ENCODE assay signal across 8 cellular contexts in the genomic region with DNA sequence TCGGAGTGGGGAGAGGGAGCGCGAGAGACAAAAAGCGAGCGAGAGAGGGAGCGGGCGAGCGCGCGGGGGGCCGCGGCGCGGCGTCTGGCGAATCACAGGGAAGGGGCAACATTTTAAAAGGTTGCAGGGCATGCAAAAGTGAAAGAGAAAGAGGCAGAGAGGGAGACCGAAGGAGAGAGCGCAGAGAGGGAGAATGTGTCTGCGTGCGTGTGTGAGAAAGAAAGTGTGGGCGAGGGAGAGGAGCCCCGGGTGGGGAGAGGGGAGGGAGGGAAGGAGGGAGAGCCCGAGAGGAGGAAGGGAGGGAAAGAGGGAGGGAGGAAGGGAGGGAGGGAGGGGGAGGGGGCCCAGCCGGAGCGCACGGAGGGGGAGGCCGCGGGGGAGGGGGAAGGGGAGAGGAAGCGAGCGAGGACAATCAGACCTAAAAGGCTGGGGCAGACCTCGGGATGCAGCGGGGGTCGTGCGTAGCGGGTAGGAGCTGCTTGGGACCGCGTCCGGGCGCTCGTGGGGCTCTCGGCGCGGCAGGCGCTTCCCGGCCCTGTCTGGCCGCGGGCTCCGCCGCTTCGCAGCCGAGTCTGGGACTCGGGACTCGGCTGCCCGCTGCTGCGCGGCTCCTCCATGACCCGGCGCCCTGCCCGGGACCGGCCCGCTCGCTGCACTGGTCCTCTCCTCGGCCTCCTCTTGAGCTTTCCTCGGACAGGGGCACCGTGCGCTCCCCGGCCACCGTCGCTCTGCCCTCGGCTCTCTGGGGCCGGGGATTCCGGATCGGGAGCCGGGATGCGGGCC. TPM values are rescaled to one million over a fixed set of nuclear protein-coding genes. Genes with fewer than 3 reads are reported as not detected.
DNase-seq lines count a peak whose midpoint lies in the region; ATAC-seq and TF ChIP-seq lines count a peak whose summit lies in the region.

No MANE protein-coding gene starts in this region.

- H3K4me1 ChIP-seq in esophagus (ENCODE audit: control insufficient read depth in 2 of 2, insufficient read depth in 2 of 2, low read length in 1 of 2): peaks cover 3% of the 10 kb centered on the region in 2 donors

- CTCF ChIA-PET in HEK293T (lab: Yijun Ruan, JAX): interaction anchor here (0.6 kb wide), 1 partner anchor 194 kb away, joined by 3 read pairs; no protein-coding TSS in a partner anchor
- CTCF ChIA-PET in WTC11 (lab: Charles Lee): interaction anchor here (1.1 to 5.8 kb wide), 3 partner anchors 11 to 20 kb away, joined by 3 to 54 read pairs (median 3); no protein-coding TSS in a partner anchor

- peak; percentile 3 for ATAC-seq in WTC11
- peak; percentile 80 to 87 for ATAC-seq in natural killer cell treated with Interleukin-12 subunit alpha and Interleukin-12 subunit beta and Interleukin-15 and Interleukin-18, amount 100 ng/mL, for 72 hours
- ATAC-seq in HG03108 (IDR thresholded peaks at IDR 0.05; ENCODE audit: unreplicated experiment): no peak

- no peaks in the 10 kb centered on the region for H3K36me3 Mint-ChIP-seq in WTC11
- H3K36me3 Mint-ChIP-seq in natural killer cell treated with Interleukin-12 subunit alpha and Interleukin-12 subunit beta and Interleukin-15 and Interleukin-18, amount 100 ng/mL, for 72 hours: peaks cover 46% of the 10 kb centered on the region

- TF ChIP-seq CTCF in WTC11 (IDR thresholded peaks at IDR 0.05): no peak

- peaks cover 0 to 5% of the 10 kb centered on the region in 2 donors for H3K9me3 ChIP-seq in esophagus (ENCODE audit: control insufficient read depth in 2 of 2, insufficient read depth in 1 of 2, low read depth in 1 of 2, low read length in 1 of 2)

- peak; percentile 45 for DNase-seq in stimulated activated CD4-positive, alpha-beta T cell treated with anti-CD3 and anti-CD28 coated beads, Interleukin-15, amount 100 ng/mL, for 24 hours
- DNase-seq in stimulated activated CD4-positive, alpha-beta T cell treated with anti-CD3 and anti-CD28 coated beads, Interleukin-2, amount 100 ng/mL, for 48 hours: no peak
- DNase-seq in HEK293T (ENCODE audit: extremely low spot score): no peak
- peak; percentile 29 for DNase-seq in NCI-H1092 (lab: John Stamatoyannopoulos, UW)
- DNase-seq in WTC11 (ENCODE audit: low spot score): peak; percentile 79
- no peak for DNase-seq in natural killer cell treated with Interleukin-12 subunit alpha and Interleukin-12 subunit beta and Interleukin-15 and Interleukin-18, amount 100 ng/mL, for 72 hours (ENCODE audit: low spot score)

- peaks cover 95% of the 10 kb centered on the region for H3K27me3 Mint-ChIP-seq in WTC11 (ENCODE audit: low read depth)
- H3K27me3 Mint-ChIP-seq in natural killer cell treated with Interleukin-12 subunit alpha and Interleukin-12 subunit beta and Interleukin-15 and Interleukin-18, amount 100 ng/mL, for 72 hours: peaks cover 60 to 88% of the 10 kb centered on the region in 2 donors

- peak overlapping the region; percentile 78 to 87 for H3K4me3 ChIP-seq in esophagus (ENCODE audit: low read depth in 1 of 2, low read length in 2 of 2)

- H3K9me3 Mint-ChIP-seq in WTC11: no peaks in the 10 kb centered on the region
- H3K9me3 Mint-ChIP-seq in natural killer cell treated with Interleukin-12 subunit alpha and Interleukin-12 subunit beta and Interleukin-15 and Interleukin-18, amount 100 ng/mL, for 72 hours: peaks cover 3% of the 10 kb centered on the region

- peaks cover 0 to 3% of the 10 kb centered on the region in 2 donors for H3K36me3 ChIP-seq in esophagus (ENCODE audit: control insufficient read depth in 2 of 2, insufficient read depth in 2 of 2, low read length in 1 of 2)

- no peak overlapping the region for H3K27ac Mint-ChIP-seq in WTC11
- H3K27ac Mint-ChIP-seq in natural killer cell treated with Interleukin-12 subunit alpha and Interleukin-12 subunit beta and Interleukin-15 and Interleukin-18, amount 100 ng/mL, for 72 hours: peak overlapping the region; percentile 14 to 81

- H3K27me3 ChIP-seq in esophagus (ENCODE audit: control insufficient read depth in 1 of 2, insufficient read depth in 2 of 2, low read length in 2 of 2): peaks cover 0 to 3% of the 10 kb centered on the region in 2 donors

- peak overlapping the region; percentile 95 to 99 for H3K27ac ChIP-seq in esophagus (ENCODE audit: low read depth in 2 of 2, low read length in 1 of 2)

- POLR2A ChIA-PET in HEK293T (lab: Yijun Ruan, JAX) (interaction anchor here (0.6 to 8.7 kb wide), 6 partner anchors 7 to 1984 kb away, joined by 3 to 143 read pairs (median 7); no protein-coding TSS in a partner anchor), WTC11 (lab: Charles Lee) (interaction anchor here (0.5 to 1.7 kb wide), 2 partner anchors 8 to 27 kb away, joined by 3 to 4 read pairs; no protein-coding TSS in a partner anchor)

- peaks cover 85% of the 10 kb centered on the region for H3K4me1 Mint-ChIP-seq in WTC11
- H3K4me1 Mint-ChIP-seq in natural killer cell treated with Interleukin-12 subunit alpha and Interleukin-12 subunit beta and Interleukin-15 and Interleukin-18, amount 100 ng/mL, for 72 hours (ENCODE audit: low read depth in 2 of 2): peaks cover 34 to 38% of the 10 kb centered on the region in 2 donors

- peak overlapping the region; percentile 85 for H3K4me3 Mint-ChIP-seq in WTC11
- H3K4me3 Mint-ChIP-seq in natural killer cell treated with Interleukin-12 subunit alpha and Interleukin-12 subunit beta and Interleukin-15 and Interleukin-18, amount 100 ng/mL, for 72 hours: peak overlapping the region; percentile 93

- WGBS in esophagus, 2 donors: 1% methylated on average over 59 to 75 of the region's 75 CpGs

TF ChIP-seq in HEK293T, 16 proteins besides CTCF, POLR2A, EP300 and RAD21:
- TF ChIP-seq BHLHE40 (IDR thresholded peaks at IDR 0.05; ENCODE audit: borderline replicate concordance): no peak
- peak; percentile 70; the same call in 1 of the 2 replicates for TF ChIP-seq TARDBP (IDR thresholded peaks at IDR 0.05)

TF ChIP-seq in WTC11, 78 proteins besides CTCF, POLR2A, EP300 and RAD21:
- TF ChIP-seq ZNF121 (CRISPR knock-in tag; IDR thresholded peaks at IDR 0.05) (no peak), ETV6 (CRISPR knock-in tag; IDR thresholded peaks at IDR 0.05) (peak; percentile 29; the same call in 1 of the 2 replicates)
- TF ChIP-seq, protein P1, sequence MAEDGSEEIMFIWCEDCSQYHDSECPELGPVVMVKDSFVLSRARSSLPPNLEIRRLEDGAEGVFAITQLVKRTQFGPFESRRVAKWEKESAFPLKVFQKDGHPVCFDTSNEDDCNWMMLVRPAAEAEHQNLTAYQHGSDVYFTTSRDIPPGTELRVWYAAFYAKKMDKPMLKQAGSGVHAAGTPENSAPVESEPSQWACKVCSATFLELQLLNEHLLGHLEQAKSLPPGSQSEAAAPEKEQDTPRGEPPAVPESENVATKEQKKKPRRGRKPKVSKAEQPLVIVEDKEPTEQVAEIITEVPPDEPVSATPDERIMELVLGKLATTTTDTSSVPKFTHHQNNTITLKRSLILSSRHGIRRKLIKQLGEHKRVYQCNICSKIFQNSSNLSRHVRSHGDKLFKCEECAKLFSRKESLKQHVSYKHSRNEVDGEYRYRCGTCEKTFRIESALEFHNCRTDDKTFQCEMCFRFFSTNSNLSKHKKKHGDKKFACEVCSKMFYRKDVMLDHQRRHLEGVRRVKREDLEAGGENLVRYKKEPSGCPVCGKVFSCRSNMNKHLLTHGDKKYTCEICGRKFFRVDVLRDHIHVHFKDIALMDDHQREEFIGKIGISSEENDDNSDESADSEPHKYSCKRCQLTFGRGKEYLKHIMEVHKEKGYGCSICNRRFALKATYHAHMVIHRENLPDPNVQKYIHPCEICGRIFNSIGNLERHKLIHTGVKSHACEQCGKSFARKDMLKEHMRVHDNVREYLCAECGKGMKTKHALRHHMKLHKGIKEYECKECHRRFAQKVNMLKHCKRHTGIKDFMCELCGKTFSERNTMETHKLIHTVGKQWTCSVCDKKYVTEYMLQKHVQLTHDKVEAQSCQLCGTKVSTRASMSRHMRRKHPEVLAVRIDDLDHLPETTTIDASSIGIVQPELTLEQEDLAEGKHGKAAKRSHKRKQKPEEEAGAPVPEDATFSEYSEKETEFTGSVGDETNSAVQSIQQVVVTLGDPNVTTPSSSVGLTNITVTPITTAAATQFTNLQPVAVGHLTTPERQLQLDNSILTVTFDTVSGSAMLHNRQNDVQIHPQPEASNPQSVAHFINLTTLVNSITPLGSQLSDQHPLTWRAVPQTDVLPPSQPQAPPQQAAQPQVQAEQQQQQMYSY (CRISPR knock-in tag; IDR thresholded peaks at IDR 0.05): peak; percentile 58
TF ChIP-seq in WTC11: peak in this region for 2.

RNA-seq across cellular contexts. Expression of a gene that starts 2.5 kb away (rescaled TPM):
- 0.27 to 0.42 TPM (median 0.30 TPM) in 3 replicates for total RNA-seq in WTC11 (2021)
- 10 to 100 TPM; 20.9 to 28.8 TPM for polyA plus RNA-seq in esophagus
- total RNA-seq in natural killer cell treated with Interleukin-12 subunit alpha and Interleukin-12 subunit beta and Interleukin-15 and Interleukin-18, amount 100 ng/mL, for 72 hours: under 1 TPM; 0.07 to 0.31 TPM

Comparison
In these comparisons a context has a peak if more than half of its experiments do, and no peak if none do; other contexts are left out.
1. DNase-seq: peak in stimulated activated CD4-positive, alpha-beta T cell treated with anti-CD3 and anti-CD28 coated beads, Interleukin-15, amount 100 ng/mL, for 24 hours (single experiment), NCI-H1092 (single experiment) and WTC11 (single experiment); none in stimulated activated CD4-positive, alpha-beta T cell treated with anti-CD3 and anti-CD28 coated beads, Interleukin-2, amount 100 ng/mL, for 48 hours (0 of 2), HEK293T (single experiment) and natural killer cell treated with Interleukin-12 subunit alpha and Interleukin-12 subunit beta and Interleukin-15 and Interleukin-18, amount 100 ng/mL, for 72 hours (single experiment).